ENCODE assay signal across 21 cellular contexts in genomic region chr5:55864606-55865541, GRCh38. TPM values are rescaled to one million over a fixed set of nuclear protein-coding genes. Genes with fewer than 3 reads are reported as not detected.
DNase-seq lines count a peak whose midpoint lies in the region; ATAC-seq, FAIRE-seq and TF ChIP-seq lines count a peak whose summit lies in the region.
"Had no signal": no experiment of that assay in that cellular context is flagged by ENCODE, and none has a peak within 500 bp of the region (broad histone marks: within the 10 kb centered on the region; RNA-seq: fewer than 3 reads in every experiment).

No MANE protein-coding gene starts in this region.

- CTCF ChIA-PET in HepG2 (lab: Yijun Ruan, JAX; ENCODE audit: low intra/inter-chr PET ratio, low total read pairs): no interaction called here

- H3K4me2 ChIP-seq in HepG2 (ENCODE audit: low read depth, low read length): peak overlapping the region; percentile 48
- H3K4me2 ChIP-seq: A549 had no signal

- H3K79me2 ChIP-seq in HepG2 (ENCODE audit: insufficient read depth, low read length): no peaks in the 10 kb centered on the region

- intact Hi-C loops in HepG2 (cut with micrococcal nuclease; ENCODE audit: unreplicated experiment) (no loop called here), gastrocnemius medialis (cut with DNase I; ENCODE audit: low total_unique reads) (no loop called here)

- no peak for TF ChIP-seq CTCF in HepG2 (CRISPR knock-in tag; IDR thresholded peaks at IDR 0.05)
- TF ChIP-seq CTCF in gastrocnemius medialis (IDR thresholded peaks at IDR 0.05 in 4 of 5, conservative IDR thresholded peaks at IDR 0.05 in 1 of 5): no peak

- peaks cover 35% of the 10 kb centered on the region for H3K4me1 Mint-ChIP-seq in activated naive CD8-positive, alpha-beta T cell treated with anti-CD3 and anti-CD28 coated beads, Interleukin-2, amount 50 U/mL, for 24 hours
- H3K4me1 Mint-ChIP-seq: nephron progenitor cell had no signal

- no peaks in the 10 kb centered on the region for H3K27me3 Mint-ChIP-seq in activated naive CD8-positive, alpha-beta T cell treated with anti-CD3 and anti-CD28 coated beads, Interleukin-2, amount 50 U/mL, for 24 hours
- H3K27me3 Mint-ChIP-seq: CD4-positive, alpha-beta T cell had no signal

- TF ChIP-seq POLR2A in HepG2 (IDR thresholded peaks at IDR 0.05; ENCODE audit: insufficient read depth in 1 of 2, low read depth in 2 of 2, low read length in 2 of 2): no peak
- TF ChIP-seq POLR2A in gastrocnemius medialis (IDR thresholded peaks at IDR 0.05): no peak

- H4K20me1 ChIP-seq in HepG2 (ENCODE audit: insufficient read depth, low read length): no peaks in the 10 kb centered on the region

- TF ChIP-seq RAD21 in HepG2 (CRISPR knock-in tag; IDR thresholded peaks at IDR 0.05): no peak

- BruUV-seq in HepG2 (replicated peaks; lab: Mats Ljungman, UMichigan): no TSS peak

- H3K4me1 ChIP-seq in HepG2 (ENCODE audit: insufficient read depth, low read length) (peaks cover 51% of the 10 kb centered on the region), gastrocnemius medialis (no peaks in the 10 kb centered on the region)
- H3K4me1 ChIP-seq: prostate gland had no signal

- WGBS in HepG2 (ENCODE audit: low lambda C conversion rate): 43% methylated on average over 9 of the region's 9 CpGs

- H3K4me3 ChIP-seq in HepG2 (replicated peaks in 1 of 3; ENCODE audit: insufficient read depth in 1 of 3, low read depth in 2 of 3, low read length in 3 of 3) (no peak overlapping the region), gastrocnemius medialis (no peak overlapping the region)
- H3K4me3 ChIP-seq: A549, prostate gland, SK-N-MC had no signal

- H3K9me3 ChIP-seq in HepG2 (ENCODE audit: low read length) (no peaks in the 10 kb centered on the region), gastrocnemius medialis (no peaks in the 10 kb centered on the region)
- H3K9me3 ChIP-seq: A549, prostate gland had no signal

- H3K27ac Mint-ChIP-seq in activated naive CD8-positive, alpha-beta T cell treated with anti-CD3 and anti-CD28 coated beads, Interleukin-2, amount 50 U/mL, for 24 hours: peak overlapping the region; percentile 21
- H3K27ac Mint-ChIP-seq: activated CD4-positive, alpha-beta memory T cell treated with anti-CD3 and anti-CD28 coated beads for 36 hours; CD4-positive, alpha-beta T cell; nephron progenitor cell had no signal

- H3K36me3 ChIP-seq in HepG2 (replicated peaks in 1 of 2; ENCODE audit: control insufficient read depth in 1 of 2, insufficient read depth in 2 of 2, low read length in 2 of 2): no peaks in the 10 kb centered on the region
- H3K36me3 ChIP-seq in gastrocnemius medialis: no peaks in the 10 kb centered on the region
- H3K36me3 ChIP-seq: prostate gland had no signal

- in situ Hi-C loops in KBM-7 (cut with MboI; ENCODE audit: low pct_unique_long_range_greater_than_20kb, low sequenced_read_pairs) (no loop called here), HepG2 (cut with HindIII; ENCODE audit: extremely low pct_ligation_motif_present, low pct_unique_long_range_greater_than_20kb) (no loop called here), gastrocnemius medialis (cut with MboI; ENCODE audit: low sequenced_read_pairs in 4 of 4) (no loop called here)

- no peak for ATAC-seq in activated naive CD8-positive, alpha-beta T cell treated with anti-CD3 and anti-CD28 coated beads, Interleukin-2, amount 50 U/mL, for 24 hours
- ATAC-seq in HepG2: peak; percentile 74
- ATAC-seq in gastrocnemius medialis: no peak
- ATAC-seq: A549 had no signal

- H3K36me3 Mint-ChIP-seq in activated naive CD8-positive, alpha-beta T cell treated with anti-CD3 and anti-CD28 coated beads, Interleukin-2, amount 50 U/mL, for 24 hours (ENCODE audit: low read depth): no peaks in the 10 kb centered on the region
- H3K36me3 Mint-ChIP-seq: activated CD4-positive, alpha-beta memory T cell treated with anti-CD3 and anti-CD28 coated beads for 36 hours had no signal

- TF ChIP-seq EP300 in HepG2 (IDR thresholded peaks at IDR 0.05; ENCODE audit: low read depth in 2 of 2, low read length in 2 of 2) (peak in 1 of 2 experiments; percentile 79; a peak in 2 of 4 replicates), HepG2 (CRISPR knock-in tag; IDR thresholded peaks at IDR 0.05; ENCODE audit: borderline replicate concordance) (no peak)

- no peak overlapping the region for H3K4me3 Mint-ChIP-seq in activated naive CD8-positive, alpha-beta T cell treated with anti-CD3 and anti-CD28 coated beads, Interleukin-2, amount 50 U/mL, for 24 hours
- H3K4me3 Mint-ChIP-seq: activated CD4-positive, alpha-beta memory T cell treated with anti-CD3 and anti-CD28 coated beads for 36 hours; CD4-positive, alpha-beta T cell; nephron progenitor cell had no signal

- peak; percentile 89 for FAIRE-seq in HepG2 (lab: Jason Lieb, UNC)
- FAIRE-seq in frontal cortex (lab: Jason Lieb, UNC): no peak
- FAIRE-seq: A549 had no signal

- POLR2A ChIA-PET in HepG2 (lab: Yijun Ruan, JAX): no interaction called here

- H3K9me3 Mint-ChIP-seq in activated naive CD8-positive, alpha-beta T cell treated with anti-CD3 and anti-CD28 coated beads, Interleukin-2, amount 50 U/mL, for 24 hours: peaks cover 4% of the 10 kb centered on the region
- H3K9me3 Mint-ChIP-seq: activated CD4-positive, alpha-beta memory T cell treated with anti-CD3 and anti-CD28 coated beads for 36 hours; CD4-positive, alpha-beta T cell had no signal

- H3K9ac ChIP-seq in HepG2 (ENCODE audit: insufficient read depth, low read depth, low read length): no peak overlapping the region

- DNase-seq in AML-193 (lab: John Stamatoyannopoulos, UW): peak; percentile 34 to 41
- peak; percentile 36 for DNase-seq in KBM-7
- DNase-seq in activated naive CD8-positive, alpha-beta T cell treated with anti-CD3 and anti-CD28 coated beads, Interleukin-2, amount 50 U/mL, for 24 hours: no peak
- DNase-seq in HepG2 (ENCODE audit: low spot score): peak; percentile 63
- no peak for DNase-seq in NCI-H510A treated with DMSO at 0.1 percent for 48 hours (lab: John Stamatoyannopoulos, UW)
- DNase-seq in activated CD4-positive, alpha-beta T cell treated with anti-CD3 and anti-CD28 coated beads for 1 hour: no peak
- no peak for DNase-seq in frontal cortex (ENCODE audit: low spot score in 2 of 2)
- DNase-seq in gastrocnemius medialis: no peak
- DNase-seq: activated CD4-positive, alpha-beta memory T cell treated with anti-CD3 and anti-CD28 coated beads for 36 hours; activated T-cell treated with anti-CD3 and anti-CD28 coated beads, Interleukin-2, amount 50 U/mL, for 48 hours; amniotic stem cell; CD4-positive, alpha-beta T cell; foreskin melanocyte; NCI-H187; nephron progenitor cell; stimulated activated naive CD4-positive, alpha-beta T cell treated with Interleukin-2 at 50 U/mL for 16 hours had no signal

- H2AFZ ChIP-seq in HepG2 (ENCODE audit: low read length): no peak overlapping the region

- H3K27me3 ChIP-seq in HepG2 (ENCODE audit: control insufficient read depth in 1 of 2, insufficient read depth in 2 of 2, low read length in 2 of 2) (no peaks in the 10 kb centered on the region), gastrocnemius medialis (no peaks in the 10 kb centered on the region)

- no peak overlapping the region for H3K27ac ChIP-seq in HepG2 (ENCODE audit: extremely low read length, insufficient read depth, low read length)
- no peak overlapping the region for H3K27ac ChIP-seq in gastrocnemius medialis
- H3K27ac ChIP-seq: prostate gland, SK-N-MC had no signal

TF ChIP-seq in HepG2, 621 proteins besides CTCF, POLR2A, EP300 and RAD21 (continues in another document):
- TF ChIP-seq ZNF567 (CRISPR knock-in tag; IDR thresholded peaks at IDR 0.05; ENCODE audit: borderline replicate concordance) (peak; percentile 36; the same call in 1 of the 2 replicates), ZNF670 (CRISPR knock-in tag; IDR thresholded peaks at IDR 0.05; ENCODE audit: borderline replicate concordance) (0 out of 2 replicates have a peak, but pooled peaks have one; percentile 54)

RNA-seq across cellular contexts. Expression of gene IL31RA, which starts 13.7 kb away (rescaled TPM):
- total RNA-seq in HepG2 (2016; rRNA removed; fragmentation: Illumina TruSeq; extraction: Trizol) (not detected in 2 replicates), frontal cortex (not detected), gastrocnemius medialis (under 1 TPM in 1 of 4 donors, not detected in 3; 0.29 TPM)
- not detected in 2 replicates for total RNA-seq in HepG2 (2016; cell fraction: cytosol; rRNA removed; fragmentation: Illumina TruSeq; extraction: Trizol; ENCODE audit: low read depth)
- 0.06 and 0.07 TPM in 2 replicates for total RNA-seq in HepG2 (2016; cell fraction: insoluble cytoplasmic fraction; rRNA removed; fragmentation: Illumina TruSeq; extraction: Trizol)
- total RNA-seq in HepG2 (2016; cell fraction: membrane; rRNA removed; fragmentation: Illumina TruSeq; extraction: Trizol): not detected in 2 replicates
- total RNA-seq in HepG2 (2016; cell fraction: nucleus; rRNA removed; fragmentation: Illumina TruSeq; extraction: Trizol): not detected in 2 replicates
- polyA plus RNA-seq in HepG2 (2011; rRNA removed): 0.05 TPM in 1 of 2 replicates, not detected in the other
- 0.06 TPM in 1 of 2 replicates, not detected in the other for polyA plus RNA-seq in HepG2 (2011; cell fraction: cytosol; rRNA removed)
- polyA plus RNA-seq in HepG2 (2011; cell fraction: nucleus; rRNA removed): not detected in 2 replicates
- 0.11 TPM in 1 of 2 replicates, not detected in the other for polyA plus RNA-seq in HepG2 (2012)
- polyA plus RNA-seq in HepG2 (2016; cell fraction: cytosol; fragmentation: Illumina TruSeq; extraction: Trizol; ENCODE audit: low read depth): not detected in 2 replicates
- not detected in 2 replicates for polyA plus RNA-seq in HepG2 (2016; cell fraction: insoluble cytoplasmic fraction; fragmentation: Illumina TruSeq; extraction: Trizol; ENCODE audit: low read depth)
- not detected in 2 replicates for polyA plus RNA-seq in HepG2 (2016; cell fraction: membrane; fragmentation: Illumina TruSeq; extraction: Trizol; ENCODE audit: low read depth)
- not detected in 2 replicates for polyA plus RNA-seq in HepG2 (2016; cell fraction: nucleus; fragmentation: Illumina TruSeq; extraction: Trizol; ENCODE audit: insufficient read depth, low read depth)
- not detected in 2 replicates for polyA minus RNA-seq in HepG2 (2011; rRNA and poly(A)+ RNA removed; ENCODE audit: low replicate concordance)
- polyA minus RNA-seq in HepG2 (2011; cell fraction: cytosol; rRNA and poly(A)+ RNA removed): not detected in 2 replicates
- not detected in 2 replicates for polyA minus RNA-seq in HepG2 (2011; cell fraction: nucleus; rRNA and poly(A)+ RNA removed)
- total RNA-seq: CD4-positive, alpha-beta T cell; NCI-H460 had no signal
- polyA plus RNA-seq: urinary bladder had no signal

Comparison
In these comparisons a context has a peak if more than half of its experiments do, and no peak if none do; other contexts are left out.
1. DNase-seq: peak in AML-193 (2 of 2), KBM-7 (single experiment) and HepG2 (single experiment); none in activated naive CD8-positive, alpha-beta T cell treated with anti-CD3 and anti-CD28 coated beads, Interleukin-2, amount 50 U/mL, for 24 hours (single experiment), NCI-H510A treated with DMSO at 0.1 percent for 48 hours (single experiment), activated CD4-positive, alpha-beta T cell treated with anti-CD3 and anti-CD28 coated beads for 1 hour (single experiment), frontal cortex (0 of 2) and gastrocnemius medialis (0 of 2).